In genomic region chr12:48165089-48166031, GRCh38 we compare ENCODE assay signal across 1 cellular context.
TF ChIP-seq lines count a peak whose summit lies in the region.

No MANE protein-coding gene starts in this region.

TF ChIP-seq in A549, 52 proteins besides CTCF, POLR2A, EP300 and RAD21 (continued from another document):
- TF ChIP-seq PHF8 (IDR thresholded peaks at IDR 0.05; ENCODE audit: borderline replicate concordance, low read depth), result no peak
